Comparison of ENCODE assay signal across 1 cellular context in genomic region chr17:76267051-76267576, GRCh38.
TF ChIP-seq lines count a peak whose summit lies in the region.

No MANE protein-coding gene starts in this region.

TF ChIP-seq in H1, 55 proteins besides CTCF, POLR2A, EP300 and RAD21:
- TF ChIP-seq JUN (IDR thresholded peaks at IDR 0.05; ENCODE audit: low read depth, low read length) (no peak), MAX (IDR thresholded peaks at IDR 0.05) (no peak), TBP (IDR thresholded peaks at IDR 0.05; ENCODE audit: low read depth, low read length) (no peak), MAFK (IDR thresholded peaks at IDR 0.05; ENCODE audit: low read depth, low read length) (no peak), TAF1 (IDR thresholded peaks at IDR 0.05; ENCODE audit: low read depth, low read length) (no peak), POU5F1 (IDR thresholded peaks at IDR 0.05; ENCODE audit: low read depth, low read length) (no peak), HDAC6 (IDR thresholded peaks at IDR 0.05; ENCODE audit: low read depth, low read length) (no peak), ZNF274 (IDR thresholded peaks at IDR 0.05; ENCODE audit: borderline replicate concordance, extremely low read depth, low read length) (no peak), CTBP2 (IDR thresholded peaks at IDR 0.05; ENCODE audit: borderline replicate concordance, insufficient read depth, insufficient read length, low read length) (no peak), KDM1A (IDR thresholded peaks at IDR 0.05; ENCODE audit: borderline replicate concordance, low read length) (no peak), BRCA1 (IDR thresholded peaks at IDR 0.05; ENCODE audit: low read depth, low read length) (no peak), SP4 (IDR thresholded peaks at IDR 0.05; ENCODE audit: low read length) (no peak)
